ENCODE assay signal across 34 cellular contexts in genomic region chr5:57705769-57706168, GRCh38.
"Had no signal": no experiment of that assay in that cellular context is flagged by ENCODE, and none has a peak within 500 bp of the region (broad histone marks: within the 10 kb centered on the region; RNA-seq: fewer than 3 reads in every experiment).

No MANE protein-coding gene starts in this region.

- H3K27me3 ChIP-seq: ascending aorta, cardiac muscle cell had no signal

- H3K36me3 Mint-ChIP-seq: activated CD4-positive, alpha-beta memory T cell treated with anti-CD3 and anti-CD28 coated beads for 36 hours; activated naive CD4-positive, alpha-beta T cell treated with anti-CD3 and anti-CD28 coated beads, Interleukin-2, amount 10 ng/mL, durations not matched to agents 7 days and 5 days; activated naive CD4-positive, alpha-beta T cell treated with anti-CD3 and anti-CD28 coated beads, Interleukin-2, amount 50 U/mL, for 24 hours; activated naive CD8-positive, alpha-beta T cell; activated naive CD8-positive, alpha-beta T cell treated with anti-CD3 and anti-CD28 coated beads, Interleukin-2, amount 10 ng/mL, durations not matched to agents 7 days and 5 days; brain had no signal

- H3K4me1 ChIP-seq: ascending aorta had no signal

- H3K27ac ChIP-seq: ascending aorta, cardiac muscle cell, VCaP had no signal

- H3K4me1 Mint-ChIP-seq: activated B cell treated with CpG ODN at 0.5 μM for 24 hours; activated CD4-positive, alpha-beta T cell treated with anti-CD3 and anti-CD28 coated beads, Interleukin-2, amount 10 ng/mL, durations not matched to agents 7 days and 5 days; activated naive CD4-positive, alpha-beta T cell treated with anti-CD3 and anti-CD28 coated beads, Interleukin-2, amount 10 ng/mL, durations not matched to agents 7 days and 5 days; activated naive CD4-positive, alpha-beta T cell treated with anti-CD3 and anti-CD28 coated beads, Interleukin-2, amount 50 U/mL, for 24 hours; activated naive CD8-positive, alpha-beta T cell treated with anti-CD3 and anti-CD28 coated beads, Interleukin-2, amount 10 ng/mL, durations not matched to agents 7 days and 5 days; activated naive CD8-positive, alpha-beta T cell treated with anti-CD3 and anti-CD28 coated beads, Interleukin-2, amount 50 U/mL, for 24 hours; brain; central memory CD8-positive, alpha-beta T cell had no signal

- H3K9me3 Mint-ChIP-seq: activated naive CD4-positive, alpha-beta T cell treated with anti-CD3 and anti-CD28 coated beads, Interleukin-2, amount 10 ng/mL, durations not matched to agents 7 days and 5 days; activated naive CD4-positive, alpha-beta T cell treated with anti-CD3 and anti-CD28 coated beads, Interleukin-2, amount 50 U/mL, for 24 hours; activated naive CD8-positive, alpha-beta T cell treated with anti-CD3 and anti-CD28 coated beads, Interleukin-2, amount 10 ng/mL, durations not matched to agents 7 days and 5 days; activated naive CD8-positive, alpha-beta T cell treated with anti-CD3 and anti-CD28 coated beads, Interleukin-2, amount 50 U/mL, for 24 hours; activated T-helper 2 cell treated with anti-CD3 and anti-CD28 coated beads, Interferon-gamma antibody, Interleukin-2, Interleukin-4, amounts not matched to agents 10 μg/mL and 5 μg/mL and 100 μg/mL, durations not matched to agents 14 hours and 24 hours and 36 hours; central memory CD8-positive, alpha-beta T cell; T-helper 1 cell treated with Interleukin-12 subunit alpha and Interleukin-12 subunit beta and Interleukin-4 antibody, amounts not matched to agents 30 μg/mL and 1 μg/mL, for 36 hours; T-helper 2 cell treated with Interferon-gamma antibody and Interleukin-4, amounts not matched to agents 5 μg/mL and 100 μg/mL, for 36 hours had no signal

- ATAC-seq: activated CD8-positive, alpha-beta T cell treated with anti-CD3 and anti-CD28 coated beads for 36 hours; activated naive CD8-positive, alpha-beta T cell treated with anti-CD3 and anti-CD28 coated beads, Interleukin-2, amount 50 U/mL, for 24 hours; activated T-cell treated with anti-CD3 and anti-CD28 coated beads, Interleukin-2, amount 50 U/mL, for 4 hours had no signal

- H3K4me3 Mint-ChIP-seq: activated B cell treated with CpG ODN at 0.5 μM for 24 hours; activated CD4-positive, alpha-beta memory T cell treated with anti-CD3 and anti-CD28 coated beads for 36 hours; activated CD4-positive, alpha-beta T cell treated with anti-CD3 and anti-CD28 coated beads, Interleukin-2, amount 10 ng/mL, durations not matched to agents 7 days and 5 days; activated CD8-positive, alpha-beta T cell treated with anti-CD3 and anti-CD28 coated beads for 36 hours; activated naive CD4-positive, alpha-beta T cell treated with anti-CD3 and anti-CD28 coated beads, Interleukin-2, amount 10 ng/mL, durations not matched to agents 7 days and 5 days; activated naive CD4-positive, alpha-beta T cell treated with anti-CD3 and anti-CD28 coated beads, Interleukin-2, amount 50 U/mL, for 24 hours; activated naive CD8-positive, alpha-beta T cell; activated naive CD8-positive, alpha-beta T cell treated with anti-CD3 and anti-CD28 coated beads, Interleukin-2, amount 10 ng/mL, durations not matched to agents 7 days and 5 days; activated naive CD8-positive, alpha-beta T cell treated with anti-CD3 and anti-CD28 coated beads, Interleukin-2, amount 50 U/mL, for 24 hours; activated T-cell treated with anti-CD3 and anti-CD28 coated beads, Interleukin-2, amount 50 U/mL, for 4 hours; brain; central memory CD8-positive, alpha-beta T cell; T-helper 1 cell treated with Interleukin-12 subunit alpha and Interleukin-12 subunit beta and Interleukin-4 antibody, amounts not matched to agents 30 μg/mL and 1 μg/mL, for 36 hours; T-helper 2 cell treated with Interferon-gamma antibody and Interleukin-4, amounts not matched to agents 5 μg/mL and 100 μg/mL, for 36 hours had no signal

- H3K27me3 Mint-ChIP-seq: activated CD4-positive, alpha-beta T cell treated with anti-CD3 and anti-CD28 coated beads, Interleukin-2, amount 10 ng/mL, durations not matched to agents 7 days and 5 days; activated naive CD4-positive, alpha-beta T cell treated with anti-CD3 and anti-CD28 coated beads, Interleukin-2, amount 10 ng/mL, durations not matched to agents 7 days and 5 days; activated naive CD8-positive, alpha-beta T cell treated with anti-CD3 and anti-CD28 coated beads, Interleukin-2, amount 50 U/mL, for 24 hours; brain; central memory CD8-positive, alpha-beta T cell had no signal

- H3K9me3 ChIP-seq: ascending aorta had no signal

- H3K4me3 ChIP-seq: ascending aorta, cardiac muscle cell had no signal

- H3K27ac Mint-ChIP-seq: activated B cell treated with CpG ODN at 0.5 μM for 24 hours; activated CD4-positive, alpha-beta memory T cell treated with anti-CD3 and anti-CD28 coated beads for 36 hours; activated CD4-positive, alpha-beta T cell treated with anti-CD3 and anti-CD28 coated beads, Interleukin-2, amount 10 ng/mL, durations not matched to agents 7 days and 5 days; activated CD8-positive, alpha-beta T cell treated with anti-CD3 and anti-CD28 coated beads for 36 hours; activated naive CD4-positive, alpha-beta T cell treated with anti-CD3 and anti-CD28 coated beads, Interleukin-2, amount 10 ng/mL, durations not matched to agents 7 days and 5 days; activated naive CD4-positive, alpha-beta T cell treated with anti-CD3 and anti-CD28 coated beads, Interleukin-2, amount 50 U/mL, for 24 hours; activated naive CD8-positive, alpha-beta T cell; activated naive CD8-positive, alpha-beta T cell treated with anti-CD3 and anti-CD28 coated beads, Interleukin-2, amount 10 ng/mL, durations not matched to agents 7 days and 5 days; activated naive CD8-positive, alpha-beta T cell treated with anti-CD3 and anti-CD28 coated beads, Interleukin-2, amount 50 U/mL, for 24 hours; activated T-helper 2 cell treated with anti-CD3 and anti-CD28 coated beads, Interferon-gamma antibody, Interleukin-2, Interleukin-4, amounts not matched to agents 10 μg/mL and 5 μg/mL and 100 μg/mL, durations not matched to agents 14 hours and 24 hours and 36 hours; brain; T-helper 1 cell treated with Interleukin-12 subunit alpha and Interleukin-12 subunit beta and Interleukin-4 antibody, amounts not matched to agents 30 μg/mL and 1 μg/mL, for 36 hours; T-helper 2 cell treated with Interferon-gamma antibody and Interleukin-4, amounts not matched to agents 5 μg/mL and 100 μg/mL, for 36 hours had no signal

- DNase-seq: activated B cell treated with CpG ODN at 0.5 μM for 24 hours; activated CD4-positive, alpha-beta memory T cell treated with anti-CD3 and anti-CD28 coated beads for 36 hours; activated CD4-positive, alpha-beta T cell treated with anti-CD3 and anti-CD28 coated beads for 4 hours; activated CD4-positive, alpha-beta T cell treated with anti-CD3 and anti-CD28 coated beads, Interleukin-2, amount 10 ng/mL, durations not matched to agents 7 days and 5 days; activated CD4-positive, alpha-beta T cell treated with anti-CD3 and anti-CD28 coated beads, Interleukin-2, amount 50 U/mL, for 4 hours; activated CD4-positive, CD25-positive, alpha-beta regulatory T cell treated with anti-CD3 and anti-CD28 coated beads, Interleukin-2, amount 50 U/mL, for 72 hours; activated CD8-positive, alpha-beta memory T cell treated with anti-CD3 and anti-CD28 coated beads, Interleukin-2, amount 50 U/mL, for 4 hours; activated CD8-positive, alpha-beta T cell treated with anti-CD3 and anti-CD28 coated beads for 36 hours; activated effector memory CD4-positive, alpha-beta T cell treated with Interleukin-2 at 50 U/mL for 16 hours; activated gamma-delta T cell; activated naive CD4-positive, alpha-beta T cell treated with anti-CD3 and anti-CD28 coated beads, Interleukin-2, amount 10 ng/mL, durations not matched to agents 7 days and 5 days; activated naive CD4-positive, alpha-beta T cell treated with Interleukin-2 at 50 U/mL for 16 hours; activated naive CD8-positive, alpha-beta T cell treated with anti-CD3 and anti-CD28 coated beads, Interleukin-2, amount 10 ng/mL, durations not matched to agents 7 days and 5 days; activated naive CD8-positive, alpha-beta T cell treated with anti-CD3 and anti-CD28 coated beads, Interleukin-2, amount 50 U/mL, for 24 hours; activated T-cell treated with anti-CD3 and anti-CD28 coated beads for 4 hours; activated T-cell treated with anti-CD3 and anti-CD28 coated beads, Interleukin-2, amount 50 U/mL, for 1 hour; activated T-cell treated with anti-CD3 and anti-CD28 coated beads, Interleukin-2, amount 50 U/mL, for 4 hours; amygdala; anterior cingulate cortex; caudate nucleus; cerebellar nuclear complex; T-helper 1 cell; T-helper 2 cell; T-helper 9 cell had no signal

- H3K36me3 ChIP-seq: ascending aorta, cardiac muscle cell had no signal
